9 cellular contexts compared by ENCODE assay signal in the genomic region with DNA sequence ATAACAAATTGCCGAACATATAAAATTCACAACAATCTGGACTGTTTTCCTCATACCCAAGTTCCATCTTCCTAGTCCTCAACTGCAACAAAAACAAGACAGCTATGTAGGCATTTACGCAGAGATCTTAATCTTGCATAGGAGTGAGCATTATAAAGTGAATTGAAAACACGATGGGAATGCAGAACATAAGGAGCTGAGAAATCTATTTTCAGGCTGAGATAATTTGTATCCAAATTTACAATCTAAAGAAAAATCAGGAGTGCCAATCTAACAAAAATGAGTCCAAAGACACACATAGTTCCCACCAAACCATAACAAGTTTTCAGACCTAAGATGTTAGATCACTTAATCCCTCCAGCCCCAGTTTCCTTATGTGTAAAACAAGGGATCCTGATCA. TPM values are rescaled to one million over a fixed set of nuclear protein-coding genes. Genes with fewer than 3 reads are reported as not detected.
DNase-seq lines count a peak whose midpoint lies in the region; ATAC-seq and TF ChIP-seq lines count a peak whose summit lies in the region.
"Had no signal": no experiment of that assay in that cellular context is flagged by ENCODE, and none has a peak within 500 bp of the region (broad histone marks: within the 10 kb centered on the region; RNA-seq: fewer than 3 reads in every experiment).

No MANE protein-coding gene starts in this region.

- peak overlapping the region; percentile 96 for H3K4me2 ChIP-seq in hepatocyte

- no peak overlapping the region for H3K27ac ChIP-seq in hepatocyte

- H3K36me3 ChIP-seq in hepatocyte (replicated peaks; ENCODE audit: insufficient read depth, low read depth) = no peaks in the 10 kb centered on the region

- DNase-seq in activated naive CD4-positive, alpha-beta T cell treated with anti-CD3 and anti-CD28 coated beads for 36 hours = no peak
- no peak for DNase-seq in activated naive CD4-positive, alpha-beta T cell treated with Interleukin-2 at 50 U/mL for 16 hours
- DNase-seq in activated CD4-positive, alpha-beta memory T cell treated with anti-CD3 and anti-CD28 coated beads for 36 hours = no peak
- DNase-seq in hepatocyte (ENCODE audit: low spot score) (no peak), superior temporal gyrus (ENCODE audit: extremely low spot score) (peak; percentile 40), NCI-H226 (no peak)
- DNase-seq: NCI-H2107 had no signal

- WGBS in hepatocyte (ENCODE audit: low lambda C conversion rate, missing lambda C conversion rate) = 53% methylated on average over 3 of the region's 3 CpGs

- peaks cover 11% of the 10 kb centered on the region for H3K4me1 ChIP-seq in hepatocyte (ENCODE audit: insufficient read depth)

- H4K20me1 ChIP-seq in hepatocyte (ENCODE audit: insufficient read depth, poor library complexity, severe bottlenecking) = no peaks in the 10 kb centered on the region

- H3K4me3 ChIP-seq in hepatocyte = peak overlapping the region; percentile 97

- H3K4me3 Mint-ChIP-seq in activated naive CD4-positive, alpha-beta T cell treated with anti-CD3 and anti-CD28 coated beads for 36 hours = peak overlapping the region; percentile 95
- peak overlapping the region; percentile 98 for H3K4me3 Mint-ChIP-seq in activated CD4-positive, alpha-beta memory T cell treated with anti-CD3 and anti-CD28 coated beads for 36 hours

- peaks cover 50% of the 10 kb centered on the region for H3K4me1 Mint-ChIP-seq in activated naive CD4-positive, alpha-beta T cell treated with anti-CD3 and anti-CD28 coated beads for 36 hours (ENCODE audit: low read depth)
- peaks cover 45% of the 10 kb centered on the region for H3K4me1 Mint-ChIP-seq in activated CD4-positive, alpha-beta memory T cell treated with anti-CD3 and anti-CD28 coated beads for 36 hours (ENCODE audit: low read depth)

- ATAC-seq in HG02588 (IDR thresholded peaks at IDR 0.05; ENCODE audit: unreplicated experiment) (no peak), GM18868 (IDR thresholded peaks at IDR 0.05; ENCODE audit: unreplicated experiment) (no peak)

- CTCF ChIA-PET in activated naive CD4-positive, alpha-beta T cell treated with anti-CD3 and anti-CD28 coated beads for 36 hours (lab: Charles Lee) = interaction anchor here (0.6 to 2.5 kb wide), 4 partner anchors 17 to 120 kb away, joined by 4 to 10 read pairs (median 5); a partner anchor contains a TSS
- CTCF ChIA-PET in activated CD4-positive, alpha-beta memory T cell treated with anti-CD3 and anti-CD28 coated beads for 36 hours (lab: Charles Lee) = interaction anchor here (1.2 to 2.8 kb wide), 4 partner anchors 17 to 119 kb away, joined by 3 to 17 read pairs (median 6); a partner anchor contains a TSS

- peaks cover 62% of the 10 kb centered on the region for H3K79me2 ChIP-seq in hepatocyte

- no peak for TF ChIP-seq CTCF in hepatocyte (IDR thresholded peaks at IDR 0.05; ENCODE audit: poor library complexity)

- no peaks in the 10 kb centered on the region for H3K27me3 Mint-ChIP-seq in activated naive CD4-positive, alpha-beta T cell treated with anti-CD3 and anti-CD28 coated beads for 36 hours (ENCODE audit: low read depth)
- H3K27me3 Mint-ChIP-seq in activated CD4-positive, alpha-beta memory T cell treated with anti-CD3 and anti-CD28 coated beads for 36 hours = no peaks in the 10 kb centered on the region

- no peaks in the 10 kb centered on the region for H3K27me3 ChIP-seq in hepatocyte

- POLR2A ChIA-PET in activated CD4-positive, alpha-beta memory T cell treated with anti-CD3 and anti-CD28 coated beads for 36 hours (lab: Charles Lee) = interaction anchor here (1.1 kb wide), 1 partner anchor 16 kb away, joined by 4 read pairs; no protein-coding TSS in a partner anchor

- H3K36me3 Mint-ChIP-seq in activated naive CD4-positive, alpha-beta T cell treated with anti-CD3 and anti-CD28 coated beads for 36 hours (ENCODE audit: low read depth) = peaks cover 33% of the 10 kb centered on the region
- peaks cover 16% of the 10 kb centered on the region for H3K36me3 Mint-ChIP-seq in activated CD4-positive, alpha-beta memory T cell treated with anti-CD3 and anti-CD28 coated beads for 36 hours

- no peaks in the 10 kb centered on the region for H3K9me2 ChIP-seq in hepatocyte (replicated peaks; ENCODE audit: insufficient read depth)

- intact Hi-C loops in activated naive CD4-positive, alpha-beta T cell treated with anti-CD3 and anti-CD28 coated beads for 36 hours (cut with micrococcal nuclease) = no loop called here
- intact Hi-C loops in activated CD4-positive, alpha-beta memory T cell treated with anti-CD3 and anti-CD28 coated beads for 36 hours (cut with micrococcal nuclease) = loop anchor here (10.0 kb wide), 1 partner anchor 1989 kb away; a partner anchor contains a TSS

- H2AFZ ChIP-seq in hepatocyte = no peak overlapping the region

- H3K9me3 Mint-ChIP-seq in activated naive CD4-positive, alpha-beta T cell treated with anti-CD3 and anti-CD28 coated beads for 36 hours = no peaks in the 10 kb centered on the region
- H3K9me3 Mint-ChIP-seq in activated CD4-positive, alpha-beta memory T cell treated with anti-CD3 and anti-CD28 coated beads for 36 hours = no peaks in the 10 kb centered on the region

- no peaks in the 10 kb centered on the region for H3K9me3 ChIP-seq in hepatocyte (ENCODE audit: low read depth)

- H3K27ac Mint-ChIP-seq in activated naive CD4-positive, alpha-beta T cell treated with anti-CD3 and anti-CD28 coated beads for 36 hours = no peak overlapping the region
- H3K27ac Mint-ChIP-seq in activated CD4-positive, alpha-beta memory T cell treated with anti-CD3 and anti-CD28 coated beads for 36 hours = no peak overlapping the region

RNA-seq across cellular contexts. Expression of a gene that starts 1.9 kb away (rescaled TPM):
- total RNA-seq in activated naive CD4-positive, alpha-beta T cell treated with anti-CD3 and anti-CD28 coated beads for 36 hours = 10 to 100 TPM; 56.3 to 57.5 TPM
- 10 to 100 TPM; 48.7 to 53.3 TPM for total RNA-seq in activated CD4-positive, alpha-beta memory T cell treated with anti-CD3 and anti-CD28 coated beads for 36 hours
- 55.1 and 58.6 TPM in 2 replicates for total RNA-seq in hepatocyte
- polyA plus RNA-seq in hepatocyte = 35.0 and 43.7 TPM in 2 replicates
